In the genomic region with DNA sequence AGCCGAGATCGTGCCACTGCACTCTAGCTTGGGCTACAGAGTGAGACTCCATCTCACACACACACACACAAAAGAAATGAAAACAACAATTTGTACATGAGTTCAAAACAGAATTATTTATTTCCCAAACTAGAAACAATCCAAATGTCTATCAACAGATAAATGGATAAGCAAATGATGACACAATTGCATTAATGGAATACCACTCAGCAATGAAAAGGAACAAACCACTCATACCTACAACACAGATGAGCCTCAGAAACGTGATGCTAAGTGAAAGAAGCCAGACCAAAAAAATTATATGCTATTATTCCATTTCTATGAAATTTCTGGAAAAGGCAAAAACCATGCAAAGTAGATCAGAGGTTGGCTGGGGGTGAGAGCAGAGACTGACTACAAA, we compare ENCODE assay signal across 1 cellular context.
A peak's percentile ranks its signal among the peaks of the same experiment; 100 is the strongest.
TF ChIP-seq lines count a peak whose summit lies in the region.

No MANE protein-coding gene starts in this region.

TF ChIP-seq in HEK293, 187 proteins besides CTCF, POLR2A, EP300 and RAD21:
- TF ChIP-seq ZNF146 (tag by site-specific recombination; IDR thresholded peaks at IDR 0.05) (peak; percentile 84), ZNF596 (tag by site-specific recombination; IDR thresholded peaks at IDR 0.05) (no peak)
